Comparison of ENCODE assay signal across 8 cellular contexts in the genomic region with DNA sequence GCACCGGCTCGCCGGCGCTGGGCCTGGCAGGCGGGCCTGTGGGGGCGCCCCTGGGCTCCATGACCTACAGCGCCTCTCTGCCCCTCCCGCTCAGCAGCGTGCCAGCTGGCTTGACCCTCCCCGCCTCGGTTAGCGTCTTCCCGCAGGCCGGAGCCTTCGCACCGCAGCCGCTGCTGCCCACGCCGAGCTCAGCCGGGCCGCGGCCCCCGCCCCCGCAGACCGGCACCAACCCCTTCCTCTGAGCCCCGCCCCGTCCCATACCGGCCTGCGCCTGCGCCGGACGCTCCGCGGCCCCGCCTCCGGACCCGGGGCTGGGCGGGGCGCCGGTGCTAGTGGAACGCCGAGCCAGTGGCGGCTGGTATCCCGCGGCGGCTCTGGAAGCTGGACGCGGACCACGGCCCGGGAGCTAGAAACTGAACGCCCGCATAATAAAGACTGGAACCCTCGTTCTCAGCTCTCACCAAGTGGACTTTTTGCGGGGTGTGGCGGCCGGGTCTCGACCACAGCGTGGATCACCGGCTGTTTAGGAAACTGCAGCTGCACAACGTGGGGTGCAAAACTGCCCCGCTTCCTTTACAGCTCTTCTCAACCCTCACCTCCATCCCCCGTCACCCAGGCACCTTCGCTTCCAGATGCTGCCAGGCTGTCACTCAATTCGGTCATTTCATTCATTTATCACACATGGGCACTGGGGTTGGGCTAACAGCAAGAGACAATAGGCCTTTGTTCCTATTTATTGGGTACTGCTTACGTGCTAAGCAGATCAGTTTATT. TPM values are rescaled to one million over a fixed set of nuclear protein-coding genes. Genes with fewer than 3 reads are reported as not detected.
A peak's percentile ranks its signal among the peaks of the same experiment; 100 is the strongest.
DNase-seq lines count a peak whose midpoint lies in the region; ATAC-seq and TF ChIP-seq lines count a peak whose summit lies in the region.

No MANE protein-coding gene starts in this region.

- CTCF ChIA-PET in RWPE1 (lab: Yijun Ruan, JAX): interaction anchor here (0.6 to 1.9 kb wide), 12 partner anchors 8 to 507 kb away, joined by 3 to 9 read pairs (median 4); a partner anchor contains a TSS

- no peak for TF ChIP-seq POLR2A in stomach (IDR thresholded peaks at IDR 0.05)

- H3K4me3 ChIP-seq in fibroblast of villous mesenchyme (ENCODE audit: low read depth, low read length) (peak overlapping the region; percentile 61), stomach (peak overlapping the region; percentile 48 to 57 (median 52))

- POLR2A ChIA-PET in RWPE1 (lab: Yijun Ruan, JAX; ENCODE audit: low non-redundant PET): interaction anchor here (1.0 kb wide), 1 partner anchor 59 kb away, joined by 6 read pairs; no protein-coding TSS in a partner anchor

- peak; percentile 73 for ATAC-seq in GM21717 (IDR thresholded peaks at IDR 0.05; ENCODE audit: unreplicated experiment)

- H3K27ac ChIP-seq in RWPE1: peak overlapping the region; percentile 83
- H3K27ac ChIP-seq in stomach: peak overlapping the region; percentile 77 to 92 (median 81)

- whole genome bisulfite sequencing in stomach, 5 donors: 0 to 2% (median 1%) methylated on average over 42 to 65 of the region's 65 CpGs

- H3K4me1 ChIP-seq in stomach: peaks cover 48 to 86% (median 75%) of the 10 kb centered on the region in 4 donors

- DNase-seq in DMS79 treated with DMSO at 0.1 percent for 48 hours (lab: John Stamatoyannopoulos, UW) (peak; percentile 61), KBM-7 (peak; percentile 82), RWPE1 (ENCODE audit: low spot score) (peak; percentile 93), fibroblast of villous mesenchyme (ENCODE audit: low read depth) (peak; percentile 77), neural crest cell (ENCODE audit: low read depth, low spot score) (peak; percentile 84), stomach (peak; percentile 92)
- DNase-seq in activated effector memory CD4-positive, alpha-beta T cell treated with anti-CD3 and anti-CD28 coated beads, Interleukin-2, amount 50 U/mL, for 16 hours: peak; percentile 95

- no peaks in the 10 kb centered on the region for H3K9me3 Mint-ChIP-seq in neural crest cell

- intact Hi-C loops in stomach (cut with DNase I; ENCODE audit: low total_unique reads): loop anchor here (10.0 kb wide), 1 partner anchor 303 kb away; no protein-coding TSS in a partner anchor

- H3K4me3 Mint-ChIP-seq in neural crest cell: peak overlapping the region; percentile 85

- in situ Hi-C loops in KBM-7 (cut with MboI; ENCODE audit: low pct_unique_long_range_greater_than_20kb, low sequenced_read_pairs): no loop called here

- H3K27me3 ChIP-seq in stomach: no peaks in the 10 kb centered on the region

- TF ChIP-seq EP300 in stomach (IDR thresholded peaks at IDR 0.05): no peak

- peaks cover 9% of the 10 kb centered on the region for H3K27me3 Mint-ChIP-seq in neural crest cell (ENCODE audit: low read depth)

- peak overlapping the region; percentile 39 for H3K27ac Mint-ChIP-seq in neural crest cell (ENCODE audit: unreplicated experiment)

- TF ChIP-seq CTCF in RWPE1 (conservative IDR thresholded peaks at IDR 0.05; ENCODE audit: low read depth) (peak; percentile 38), fibroblast of villous mesenchyme (IDR thresholded peaks at IDR 0.05; ENCODE audit: insufficient read depth, low read depth, low read length) (peak; percentile 18), neural crest cell (conservative IDR thresholded peaks at IDR 0.05) (no peak), stomach (IDR thresholded peaks at IDR 0.05) (no peak)

- no peaks in the 10 kb centered on the region for H3K9me3 ChIP-seq in stomach

- peaks cover 7 to 40% (median 23%) of the 10 kb centered on the region in 4 donors for H3K36me3 ChIP-seq in stomach

- H3K36me3 Mint-ChIP-seq in neural crest cell (ENCODE audit: low read depth): no peaks in the 10 kb centered on the region

- peaks cover 29% of the 10 kb centered on the region for H3K4me1 Mint-ChIP-seq in neural crest cell

RNA-seq across cellular contexts. Expression of a gene that starts 4.9 kb away (rescaled TPM):
- total RNA-seq in fibroblast of villous mesenchyme (102 and 109 TPM in 2 replicates), neural crest cell (24.4 and 25.8 TPM in 2 replicates), stomach (1,000 to 10,000 TPM in 1 of 5 donors, 100 to 1,000 TPM in 3, 10 to 100 TPM in 1; 45.0 to 1,214 (median 194) TPM)
- 10 to 100 TPM; 24.8 to 58.6 (median 40.6) TPM for polyA plus RNA-seq in stomach

RNA-seq across cellular contexts. Expression of a gene that starts 9.6 kb away (rescaled TPM):
- total RNA-seq in fibroblast of villous mesenchyme: under 0.01 TPM in 1 of 2 replicates, not detected in the other
- 0.11 TPM in 1 of 2 replicates, not detected in the other for total RNA-seq in neural crest cell
- 100 to 1,000 TPM in 2 of 5 donors, 10 to 100 TPM in 2, 1 to 10 TPM in 1; 6.4 to 117 (median 49.5) TPM for total RNA-seq in stomach
- polyA plus RNA-seq in stomach: 10 to 100 TPM; 25.9 to 76.3 (median 40.6) TPM

RNA-seq across cellular contexts. Expression of a gene that starts 18.4 kb away (rescaled TPM):
- total RNA-seq in fibroblast of villous mesenchyme (under 0.01 and 0.43 TPM in 2 replicates), neural crest cell (1.1 TPM in 2 replicates), stomach (1 to 10 TPM in 2 of 5 donors, not detected in 3; 2.0 to 3.7 TPM)
- polyA plus RNA-seq in stomach: under 1 TPM in 2 of 3 donors, not detected in 1; 0.06 to 0.10 TPM

RNA-seq across cellular contexts. Expression of a gene that starts 33.9 kb away (rescaled TPM):
- total RNA-seq in fibroblast of villous mesenchyme (0.64 and 0.86 TPM in 2 replicates), neural crest cell (1.2 and 1.7 TPM in 2 replicates), stomach (1 to 10 TPM in 3 of 5 donors, not detected in 2; 1.1 to 2.7 (median 2.6) TPM)
- under 1 TPM in 2 of 3 donors, not detected in 1; 0.25 to 0.31 TPM for polyA plus RNA-seq in stomach

Comparison
In these comparisons a context has a peak if more than half of its experiments do, and no peak if none do; other contexts are left out.
1. Peak in every context shown above with its lines: DNase-seq, ATAC-seq, H3K4me3 ChIP-seq and H3K27ac ChIP-seq.
2. CTCF ChIP-seq: peak in RWPE1 (single experiment) and fibroblast of villous mesenchyme (single experiment); none in neural crest cell (single experiment) and stomach (0 of 7).